In the genomic region with DNA sequence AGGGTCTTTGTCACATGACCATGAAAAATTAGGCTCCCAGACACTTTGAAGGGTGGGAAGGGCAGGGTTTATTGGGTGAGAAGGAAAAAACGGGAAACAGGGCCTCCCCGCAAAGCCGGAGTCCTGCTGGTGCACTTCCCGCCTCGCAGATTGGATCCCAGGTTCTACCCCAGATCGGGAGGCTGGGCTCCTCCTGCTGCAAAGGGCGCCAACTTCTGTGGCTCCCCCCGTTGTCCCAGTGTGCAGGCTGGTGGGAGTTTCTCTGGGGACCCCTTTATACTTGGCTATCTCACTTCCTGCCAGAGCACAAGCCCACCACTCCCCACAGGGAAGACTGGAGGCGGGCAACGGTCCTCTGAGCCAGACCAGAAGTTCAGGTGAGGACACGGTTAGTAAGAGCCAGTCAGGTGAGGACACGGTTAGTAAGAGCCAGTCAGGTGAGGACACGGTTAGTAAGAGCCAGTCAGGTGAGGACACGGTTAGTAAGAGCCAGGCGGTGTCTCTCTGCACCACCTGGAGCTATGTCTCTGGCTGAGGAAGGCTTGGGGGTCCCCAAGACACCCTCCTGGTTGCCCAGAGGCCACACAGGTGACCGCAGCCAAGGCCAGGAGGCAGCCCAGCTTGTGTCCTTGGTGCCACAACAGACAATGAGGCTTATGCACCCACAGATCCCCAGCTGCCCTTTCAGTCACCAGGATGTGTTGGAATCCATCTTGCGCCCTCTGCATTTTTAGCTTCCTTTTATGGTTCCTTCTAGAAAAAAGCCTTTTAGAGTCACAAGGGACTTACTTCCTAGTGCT, we compare ENCODE assay signal across 1 cellular context.
TF ChIP-seq lines count a peak whose summit lies in the region.

No MANE protein-coding gene starts in this region.

TF ChIP-seq in GM12878, 131 proteins besides CTCF, POLR2A, EP300 and RAD21:
- TF ChIP-seq ZNF274 (IDR thresholded peaks at IDR 0.05; ENCODE audit: insufficient read depth, insufficient read length) (no peak), NR2F1 (conservative IDR thresholded peaks at IDR 0.05) (no peak), YBX1 (IDR thresholded peaks at IDR 0.05) (no peak), EED (IDR thresholded peaks at IDR 0.05; ENCODE audit: low read depth) (no peak), IKZF1 (conservative IDR thresholded peaks at IDR 0.05) (no peak), TCF3 (IDR thresholded peaks at IDR 0.05; ENCODE audit: borderline replicate concordance, insufficient read depth, low read depth, low read length) (peak; percentile 62; the same call in 1 of the 2 replicates), ZSCAN29 (IDR thresholded peaks at IDR 0.05) (no peak)
- TF ChIP-seq, protein P1, sequence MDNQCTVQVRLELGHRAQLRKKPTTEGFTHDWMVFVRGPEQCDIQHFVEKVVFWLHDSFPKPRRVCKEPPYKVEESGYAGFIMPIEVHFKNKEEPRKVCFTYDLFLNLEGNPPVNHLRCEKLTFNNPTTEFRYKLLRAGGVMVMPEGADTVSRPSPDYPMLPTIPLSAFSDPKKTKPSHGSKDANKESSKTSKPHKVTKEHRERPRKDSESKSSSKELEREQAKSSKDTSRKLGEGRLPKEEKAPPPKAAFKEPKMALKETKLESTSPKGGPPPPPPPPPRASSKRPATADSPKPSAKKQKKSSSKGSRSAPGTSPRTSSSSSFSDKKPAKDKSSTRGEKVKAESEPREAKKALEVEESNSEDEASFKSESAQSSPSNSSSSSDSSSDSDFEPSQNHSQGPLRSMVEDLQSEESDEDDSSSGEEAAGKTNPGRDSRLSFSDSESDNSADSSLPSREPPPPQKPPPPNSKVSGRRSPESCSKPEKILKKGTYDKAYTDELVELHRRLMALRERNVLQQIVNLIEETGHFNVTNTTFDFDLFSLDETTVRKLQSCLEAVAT (IDR thresholded peaks at IDR 0.05): no peak
- TF ChIP-seq, protein P2, sequence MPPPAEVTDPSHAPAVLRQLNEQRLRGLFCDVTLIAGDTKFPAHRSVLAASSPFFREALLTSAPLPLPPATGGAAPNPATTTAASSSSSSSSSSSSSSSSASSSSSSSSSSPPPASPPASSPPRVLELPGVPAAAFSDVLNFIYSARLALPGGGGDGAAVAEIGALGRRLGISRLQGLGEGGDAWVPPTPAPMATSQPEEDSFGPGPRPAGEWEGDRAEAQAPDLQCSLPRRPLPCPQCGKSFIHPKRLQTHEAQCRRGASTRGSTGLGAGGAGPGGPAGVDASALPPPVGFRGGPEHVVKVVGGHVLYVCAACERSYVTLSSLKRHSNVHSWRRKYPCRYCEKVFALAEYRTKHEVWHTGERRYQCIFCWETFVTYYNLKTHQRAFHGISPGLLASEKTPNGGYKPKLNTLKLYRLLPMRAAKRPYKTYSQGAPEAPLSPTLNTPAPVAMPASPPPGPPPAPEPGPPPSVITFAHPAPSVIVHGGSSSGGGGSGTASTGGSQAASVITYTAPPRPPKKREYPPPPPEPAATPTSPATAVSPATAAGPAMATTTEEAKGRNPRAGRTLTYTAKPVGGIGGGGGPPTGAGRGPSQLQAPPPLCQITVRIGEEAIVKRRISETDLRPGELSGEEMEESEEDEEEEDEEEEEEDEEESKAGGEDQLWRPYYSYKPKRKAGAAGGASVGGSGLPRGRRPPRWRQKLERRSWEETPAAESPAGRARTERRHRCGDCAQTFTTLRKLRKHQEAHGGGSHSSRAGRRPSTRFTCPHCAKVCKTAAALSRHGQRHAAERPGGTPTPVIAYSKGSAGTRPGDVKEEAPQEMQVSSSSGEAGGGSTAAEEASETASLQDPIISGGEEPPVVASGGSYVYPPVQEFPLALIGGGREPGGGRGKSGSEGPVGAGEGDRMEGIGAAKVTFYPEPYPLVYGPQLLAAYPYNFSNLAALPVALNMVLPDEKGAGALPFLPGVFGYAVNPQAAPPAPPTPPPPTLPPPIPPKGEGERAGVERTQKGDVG (CRISPR knock-in tag; IDR thresholded peaks at IDR 0.05): no peak
- TF ChIP-seq, protein P3, sequence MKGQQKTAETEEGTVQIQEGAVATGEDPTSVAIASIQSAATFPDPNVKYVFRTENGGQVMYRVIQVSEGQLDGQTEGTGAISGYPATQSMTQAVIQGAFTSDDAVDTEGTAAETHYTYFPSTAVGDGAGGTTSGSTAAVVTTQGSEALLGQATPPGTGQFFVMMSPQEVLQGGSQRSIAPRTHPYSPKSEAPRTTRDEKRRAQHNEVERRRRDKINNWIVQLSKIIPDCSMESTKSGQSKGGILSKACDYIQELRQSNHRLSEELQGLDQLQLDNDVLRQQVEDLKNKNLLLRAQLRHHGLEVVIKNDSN (IDR thresholded peaks at IDR 0.05; ENCODE audit: borderline replicate concordance, extremely low read length, insufficient read depth, low read depth, low read length): no peak
- TF ChIP-seq, protein P4, sequence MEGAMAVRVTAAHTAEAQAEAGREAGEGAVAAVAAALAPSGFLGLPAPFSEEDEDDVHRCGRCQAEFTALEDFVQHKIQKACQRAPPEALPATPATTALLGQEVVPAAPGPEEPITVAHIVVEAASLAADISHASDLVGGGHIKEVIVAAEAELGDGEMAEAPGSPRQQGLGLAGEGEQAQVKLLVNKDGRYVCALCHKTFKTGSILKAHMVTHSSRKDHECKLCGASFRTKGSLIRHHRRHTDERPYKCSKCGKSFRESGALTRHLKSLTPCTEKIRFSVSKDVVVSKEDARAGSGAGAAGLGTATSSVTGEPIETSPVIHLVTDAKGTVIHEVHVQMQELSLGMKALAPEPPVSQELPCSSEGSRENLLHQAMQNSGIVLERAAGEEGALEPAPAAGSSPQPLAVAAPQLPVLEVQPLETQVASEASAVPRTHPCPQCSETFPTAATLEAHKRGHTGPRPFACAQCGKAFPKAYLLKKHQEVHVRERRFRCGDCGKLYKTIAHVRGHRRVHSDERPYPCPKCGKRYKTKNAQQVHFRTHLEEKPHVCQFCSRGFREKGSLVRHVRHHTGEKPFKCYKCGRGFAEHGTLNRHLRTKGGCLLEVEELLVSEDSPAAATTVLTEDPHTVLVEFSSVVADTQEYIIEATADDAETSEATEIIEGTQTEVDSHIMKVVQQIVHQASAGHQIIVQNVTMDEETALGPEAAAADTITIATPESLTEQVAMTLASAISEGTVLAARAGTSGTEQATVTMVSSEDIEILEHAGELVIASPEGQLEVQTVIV (IDR thresholded peaks at IDR 0.05; ENCODE audit: borderline replicate concordance, partially characterized antibody): no peak
- TF ChIP-seq, protein P5, sequence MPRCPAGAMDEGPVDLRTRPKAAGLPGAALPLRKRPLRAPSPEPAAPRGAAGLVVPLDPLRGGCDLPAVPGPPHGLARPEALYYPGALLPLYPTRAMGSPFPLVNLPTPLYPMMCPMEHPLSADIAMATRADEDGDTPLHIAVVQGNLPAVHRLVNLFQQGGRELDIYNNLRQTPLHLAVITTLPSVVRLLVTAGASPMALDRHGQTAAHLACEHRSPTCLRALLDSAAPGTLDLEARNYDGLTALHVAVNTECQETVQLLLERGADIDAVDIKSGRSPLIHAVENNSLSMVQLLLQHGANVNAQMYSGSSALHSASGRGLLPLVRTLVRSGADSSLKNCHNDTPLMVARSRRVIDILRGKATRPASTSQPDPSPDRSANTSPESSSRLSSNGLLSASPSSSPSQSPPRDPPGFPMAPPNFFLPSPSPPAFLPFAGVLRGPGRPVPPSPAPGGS (IDR thresholded peaks at IDR 0.05; ENCODE audit: borderline replicate concordance, insufficient read depth, low read depth, low read length, poor library complexity, severe bottlenecking): peak; percentile 89
- TF ChIP-seq, protein P6, sequence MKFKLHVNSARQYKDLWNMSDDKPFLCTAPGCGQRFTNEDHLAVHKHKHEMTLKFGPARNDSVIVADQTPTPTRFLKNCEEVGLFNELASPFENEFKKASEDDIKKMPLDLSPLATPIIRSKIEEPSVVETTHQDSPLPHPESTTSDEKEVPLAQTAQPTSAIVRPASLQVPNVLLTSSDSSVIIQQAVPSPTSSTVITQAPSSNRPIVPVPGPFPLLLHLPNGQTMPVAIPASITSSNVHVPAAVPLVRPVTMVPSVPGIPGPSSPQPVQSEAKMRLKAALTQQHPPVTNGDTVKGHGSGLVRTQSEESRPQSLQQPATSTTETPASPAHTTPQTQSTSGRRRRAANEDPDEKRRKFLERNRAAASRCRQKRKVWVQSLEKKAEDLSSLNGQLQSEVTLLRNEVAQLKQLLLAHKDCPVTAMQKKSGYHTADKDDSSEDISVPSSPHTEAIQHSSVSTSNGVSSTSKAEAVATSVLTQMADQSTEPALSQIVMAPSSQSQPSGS (IDR thresholded peaks at IDR 0.05; ENCODE audit: low read length): no peak
